ENCODE assay signal across 9 cellular contexts in genomic region chr20:32583581-32584045, GRCh38. TPM values are rescaled to one million over a fixed set of nuclear protein-coding genes. Genes with fewer than 3 reads are reported as not detected.
A peak's percentile ranks its signal among the peaks of the same experiment; 100 is the strongest.
DNase-seq lines count a peak whose midpoint lies in the region; ATAC-seq, FAIRE-seq and TF ChIP-seq lines count a peak whose summit lies in the region.
"Had no signal": no experiment of that assay in that cellular context is flagged by ENCODE, and none has a peak within 500 bp of the region (broad histone marks: within the 10 kb centered on the region; RNA-seq: fewer than 3 reads in every experiment).

No MANE protein-coding gene starts in this region.

- peak; percentile 48 for ATAC-seq in K562
- peak; percentile 29 for ATAC-seq in memory B cell (ENCODE audit: low read depth)
- no peak for ATAC-seq in GM19351 (IDR thresholded peaks at IDR 0.05; ENCODE audit: unreplicated experiment)
- no peak for ATAC-seq in GM19328 (IDR thresholded peaks at IDR 0.05; ENCODE audit: unreplicated experiment)

- in situ Hi-C loops in K562 (cut with MboI): no loop called here

- no peak for TF ChIP-seq RAD21 in K562 (CRISPR knock-in tag; conservative IDR thresholded peaks at IDR 0.05 in 1 of 2, IDR thresholded peaks at IDR 0.05 in 1 of 2)

- H3K27ac ChIP-seq in A673 (ENCODE audit: low read depth, low read length, poor library complexity, severe bottlenecking) (no peak overlapping the region), HEK293 (ENCODE audit: extremely low read depth, low read depth, low read length) (no peak overlapping the region), K562 (ENCODE audit: extremely low read depth, low read depth, low read length) (peak overlapping the region; percentile 83; the same call in 1 of the 3 replicates)

- TF ChIP-seq EP300 in K562 (IDR thresholded peaks at IDR 0.05; ENCODE audit: low read length): no peak

- no peak for TF ChIP-seq POLR2A in K562 (conservative IDR thresholded peaks at IDR 0.05)

- no peaks in the 10 kb centered on the region for H3K27me3 Mint-ChIP-seq in memory B cell

- H3K4me3 Mint-ChIP-seq in memory B cell: peak overlapping the region; percentile 62

- H3K9me1 ChIP-seq in K562 (ENCODE audit: control insufficient read depth, insufficient read depth, low read length): no peaks in the 10 kb centered on the region

- H3K9me3 ChIP-seq in A673 (ENCODE audit: low read depth, low read length, poor library complexity, severe bottlenecking): no peaks in the 10 kb centered on the region
- no peaks in the 10 kb centered on the region for H3K9me3 ChIP-seq in HEK293 (ENCODE audit: control insufficient read depth, insufficient read depth, low read depth, low read length)
- H3K9me3 ChIP-seq in K562 (replicated peaks; ENCODE audit: control insufficient read depth, insufficient read depth, low read depth, low read length): no peaks in the 10 kb centered on the region

- H3K36me3 ChIP-seq in A673 (ENCODE audit: insufficient read depth, low read length, poor library complexity, severe bottlenecking) (no peaks in the 10 kb centered on the region), HEK293 (ENCODE audit: control insufficient read depth in 2 of 2, insufficient read depth in 1 of 2, low read length in 2 of 2) (no peaks in the 10 kb centered on the region), K562 (ENCODE audit: control insufficient read depth, insufficient read depth, low read length) (no peaks in the 10 kb centered on the region; the same call in 2 of the 3 replicates)

- H4K20me1 ChIP-seq in K562 (replicated peaks; ENCODE audit: control insufficient read depth, insufficient read depth, low read length): no peaks in the 10 kb centered on the region; the same call in 1 of the 2 replicates

- peaks cover 38% of the 10 kb centered on the region for H3K27me3 ChIP-seq in A673 (replicated peaks; ENCODE audit: insufficient read depth, low read depth, low read length, poor library complexity)
- no peaks in the 10 kb centered on the region for H3K27me3 ChIP-seq in K562 (ENCODE audit: control insufficient read depth in 2 of 2, insufficient read depth in 2 of 2, low read length in 2 of 2)

- no peak overlapping the region; the same call in 1 of the 2 replicates for H3K4me2 ChIP-seq in K562 (ENCODE audit: insufficient read depth, low read length)

- H3K4me1 ChIP-seq in A673 (ENCODE audit: insufficient read depth, low read length, poor library complexity, severe bottlenecking): no peaks in the 10 kb centered on the region
- peaks cover 3% of the 10 kb centered on the region for H3K4me1 ChIP-seq in HEK293 (ENCODE audit: control insufficient read depth, insufficient read depth, low read length)
- peaks cover 50 to 65% of the 10 kb centered on the region in 2 experiments for H3K4me1 ChIP-seq in K562 (replicated peaks in 1 of 2; ENCODE audit: control insufficient read depth in 2 of 2, insufficient read depth in 2 of 2, low read length in 2 of 2)

- TF ChIP-seq CTCF in A673 (conservative IDR thresholded peaks at IDR 0.05; ENCODE audit: low read depth, low read length) (no peak), HEK293 (tag by site-specific recombination; IDR thresholded peaks at IDR 0.05) (no peak), K562 (IDR thresholded peaks at IDR 0.05 in 2 of 3, conservative IDR thresholded peaks at IDR 0.05 in 1 of 3; ENCODE audit: insufficient read depth in 2 of 3, low read depth in 1 of 3, low read length in 3 of 3) (no peak)

- CTCF ChIA-PET in A673 (lab: Charles Lee) (no interaction called here), HEK293 (lab: Yijun Ruan, JAX) (no interaction called here), K562 (lab: Yijun Ruan, JAX; ENCODE audit: low intra/inter-chr PET ratio) (no interaction called here)

- BruUV-seq in A673 (replicated peaks; lab: Mats Ljungman, UMichigan) (no TSS peak), K562 (replicated peaks; lab: Mats Ljungman, UMichigan) (no TSS peak)

- no peak for DNase-seq in A673 (ENCODE audit: low spot score)
- peak in 3 of 4 experiments; percentile 73 to 79 (median 77) for DNase-seq in K562 (ENCODE audit: extremely low read depth in 1 of 4, low spot score in 3 of 4)
- DNase-seq in memory B cell (ENCODE audit: low spot score in 2 of 2): peak in 1 of 2 donors; percentile 40
- no peak for DNase-seq in activated CD4-positive, alpha-beta T cell treated with anti-CD3 and anti-CD28 coated beads, Interleukin-2, amount 50 U/mL, for 48 hours
- no peak for DNase-seq in RKO (ENCODE audit: low spot score)

- no peak overlapping the region for H2AFZ ChIP-seq in K562 (ENCODE audit: low read depth, low read length)

- FAIRE-seq in K562 (lab: Jason Lieb, UNC): no peak
- FAIRE-seq: G401.6 had no signal

- POLR2A ChIA-PET in A673 (lab: Charles Lee; ENCODE audit: low non-redundant PET): no interaction called here
- POLR2A ChIA-PET in HEK293 (lab: Yijun Ruan, JAX): no interaction called here
- POLR2A ChIA-PET in K562 (lab: Yijun Ruan, JAX): no interaction called here

- no peaks in the 10 kb centered on the region for H3K9me3 Mint-ChIP-seq in memory B cell

- H3K79me2 ChIP-seq in K562 (ENCODE audit: control insufficient read depth, insufficient read depth, low read length): peaks cover 52% of the 10 kb centered on the region

- peak overlapping the region; percentile 38 for H3K4me3 ChIP-seq in A673 (ENCODE audit: low read depth, low read length, poor library complexity, severe bottlenecking)
- peak overlapping the region; percentile 63 for H3K4me3 ChIP-seq in HEK293 (ENCODE audit: low read depth, low read length)
- peak overlapping the region; percentile 87 for H3K4me3 ChIP-seq in K562

- no peaks in the 10 kb centered on the region for H3K36me3 Mint-ChIP-seq in memory B cell

- peak overlapping the region in 1 of 2 experiments; percentile 73; a peak in 1 of 4 replicates for H3K9ac ChIP-seq in K562 (ENCODE audit: insufficient read depth in 1 of 2, low read depth in 2 of 2, low read length in 2 of 2)

- H3K27ac Mint-ChIP-seq in memory B cell: no peak overlapping the region

- intact Hi-C loops in A673 (cut with micrococcal nuclease; ENCODE audit: unreplicated experiment) (no loop called here), K562 (cut with micrococcal nuclease) (loop anchor here (5.0 kb wide), 4 partner anchors 49 to 226 kb away; partner anchors contain the start of gene ASXL1)

- no CpG with 5 or more reads among the region's 49 CpGs for WGBS in K562 (ENCODE audit: insufficient coverage, low coverage, missing lambda C conversion rate)

- H3K4me1 Mint-ChIP-seq in memory B cell: peaks cover 28% of the 10 kb centered on the region

TF ChIP-seq in HEK293, 187 proteins besides CTCF, POLR2A, EP300 and RAD21:
- TF ChIP-seq KLF17 (tag by site-specific recombination; IDR thresholded peaks at IDR 0.05): 0 out of 2 replicates have a peak, but pooled peaks have one; percentile 11
- no peak for TF ChIP-seq ZNF707 (tag by site-specific recombination; IDR thresholded peaks at IDR 0.05)
- 0 out of 2 replicates have a peak, but pooled peaks have one; percentile 21 for TF ChIP-seq SP3 (tag by site-specific recombination; IDR thresholded peaks at IDR 0.05)

TF ChIP-seq in K562, 482 proteins besides CTCF, POLR2A, EP300 and RAD21 (continues in another document):
- TF ChIP-seq CTCFL (IDR thresholded peaks at IDR 0.05; ENCODE audit: borderline replicate concordance, insufficient read depth, low read depth, low read length, poor library complexity, severe bottlenecking) (peak; percentile 47), HOXB6 (CRISPR knock-in tag; IDR thresholded peaks at IDR 0.05; ENCODE audit: borderline replicate concordance) (no peak), TAF1 (IDR thresholded peaks at IDR 0.05; ENCODE audit: control insufficient read depth, extremely low read depth, insufficient read depth, low read length, severe bottlenecking) (peak; percentile 24), PCBP1 (IDR thresholded peaks at IDR 0.05; ENCODE audit: low read depth, low read length, poor library complexity, severe bottlenecking) (peak; percentile 65), MAZ (CRISPR knock-in tag; conservative IDR thresholded peaks at IDR 0.05 in 1 of 2, IDR thresholded peaks at IDR 0.05 in 1 of 2) (peak in 1 of 2 experiments; percentile 63; a peak in 2 of 4 replicates)

RNA-seq across cellular contexts. Expression of gene NOL4L, which starts 1.5 kb away (rescaled TPM):
- total RNA-seq in A673 (2021): 1.4 and 3.2 TPM in 2 replicates
- 83.7 and 101 TPM in 2 replicates for total RNA-seq in K562 (2011; cell fraction: chromatin; rRNA removed; ENCODE audit: low replicate concordance)
- total RNA-seq in K562 (2011; cell fraction: nucleolus; rRNA removed): 37.2 and 38.4 TPM in 2 replicates
- 54.0 and 63.1 TPM in 2 replicates for total RNA-seq in K562 (2011; cell fraction: nucleoplasm; rRNA removed)
- 14.8 and 17.9 TPM in 2 replicates for total RNA-seq in K562 (2014; rRNA removed)
- 9.7 and 10.6 TPM in 2 replicates for total RNA-seq in K562 (2014; rRNA removed; fragmentation: Illumina TruSeq; extraction: Trizol)
- 13.8 and 14.1 TPM in 2 replicates for total RNA-seq in K562 (2015; rRNA removed; fragmentation: Illumina TruSeq; extraction: Trizol)
- 33.2 and 36.2 TPM in 2 replicates for total RNA-seq in K562 (2021)
- 11.6 and 15.4 TPM in 2 replicates for polyA plus RNA-seq in K562 (2011; rRNA removed)
- polyA plus RNA-seq in K562 (2011; cell fraction: cytosol; rRNA removed): 9.9 and 14.8 TPM in 2 replicates
- polyA plus RNA-seq in K562 (2011; cell fraction: nucleus; rRNA removed): 42.8 and 74.6 TPM in 2 replicates
- polyA plus RNA-seq in K562 (2012): 15.9 and 17.9 TPM in 2 replicates
- 14.8 and 16.0 TPM in 2 replicates for polyA plus RNA-seq in K562 (2014; fragmentation: Illumina TruSeq; extraction: Trizol)
- 1 to 10 TPM; 5.1 to 6.6 TPM for polyA plus RNA-seq in K562 (2014; fragmentation: Nextera tagmentation; extraction: Ambion mirVana)
- polyA plus RNA-seq in K562 (2014; rRNA removed): 13.6 and 15.9 TPM in 2 replicates
- polyA minus RNA-seq in K562 (2011; rRNA and poly(A)+ RNA removed): 10.1 and 11.5 TPM in 2 replicates
- polyA minus RNA-seq in K562 (2011; cell fraction: cytosol; rRNA and poly(A)+ RNA removed): 15.5 and 25.2 TPM in 2 replicates
- 17.2 and 19.1 TPM in 2 replicates for polyA minus RNA-seq in K562 (2011; cell fraction: nucleus; rRNA and poly(A)+ RNA removed)

Comparison
In these comparisons a context has a peak if more than half of its experiments do, and no peak if none do; other contexts are left out.
1. DNase-seq: peak in K562 (3 of 4); none in A673 (single experiment), activated CD4-positive, alpha-beta T cell treated with anti-CD3 and anti-CD28 coated beads, Interleukin-2, amount 50 U/mL, for 48 hours (0 of 2) and RKO (single experiment).
2. ATAC-seq: peak in K562 (single experiment) and memory B cell (single experiment); none in GM19351 (single experiment) and GM19328 (single experiment).
3. Peak in every context shown above with its lines, with median percentiles within 50 percentile points of each other: H3K4me3 ChIP-seq.